Comparison of ENCODE assay signal across 10 cellular contexts in genomic region chr17:31320791-31321190, GRCh38. TPM values are rescaled to one million over a fixed set of nuclear protein-coding genes. Genes with fewer than 3 reads are reported as not detected.
DNase-seq lines count a peak whose midpoint lies in the region; ATAC-seq, FAIRE-seq and TF ChIP-seq lines count a peak whose summit lies in the region.
"Had no signal": no experiment of that assay in that cellular context is flagged by ENCODE, and none has a peak within 500 bp of the region (broad histone marks: within the 10 kb centered on the region; RNA-seq: fewer than 3 reads in every experiment).

No MANE protein-coding gene starts in this region.

- no peak for FAIRE-seq in frontal cortex (lab: Jason Lieb, UNC)

- H3K27me3 ChIP-seq in psoas muscle (ENCODE audit: insufficient read depth in 3 of 3, low read length in 2 of 3) (no peaks in the 10 kb centered on the region), MG63 (no peaks in the 10 kb centered on the region)

- H3K9me3 ChIP-seq in psoas muscle (no peaks in the 10 kb centered on the region), MG63 (no peaks in the 10 kb centered on the region)

- H3K36me3 ChIP-seq in psoas muscle (ENCODE audit: insufficient read depth in 1 of 2, low read depth in 1 of 2) (peaks cover 0 to 2% of the 10 kb centered on the region in 2 donors), MG63 (peaks cover 2% of the 10 kb centered on the region; the same call in 1 of the 2 replicates)

- TF ChIP-seq CTCF in psoas muscle (IDR thresholded peaks at IDR 0.05), result no peak

- H3K4me3 ChIP-seq in GM08714 (ENCODE audit: low read length) (peak overlapping the region; percentile 54; the same call in 1 of the 2 replicates), psoas muscle (peak overlapping the region; percentile 24), MG63 (no peak overlapping the region)

- intact Hi-C loops in psoas muscle (cut with DNase I), result no loop called here

- ATAC-seq in psoas muscle, result no peak

- DNase-seq in NCI-H526 treated with DMSO at 0.1 percent for 48 hours (lab: John Stamatoyannopoulos, UW), result peak; percentile 57
- no peak for DNase-seq in psoas muscle
- no peak for DNase-seq in frontal cortex (ENCODE audit: low spot score in 2 of 2)
- DNase-seq in MG63, result no peak
- no peak for DNase-seq in NCI-H1092 (lab: John Stamatoyannopoulos, UW)
- DNase-seq in NCI-H510A (lab: John Stamatoyannopoulos, UW), result no peak

- H3K27ac ChIP-seq in cingulate gyrus (ENCODE audit: low read depth, low read length) (peak overlapping the region; percentile 82), psoas muscle (no peak overlapping the region)

- 72 to 81% (median 80%) methylated on average over 1 of the region's 1 CpG for WGBS in psoas muscle, 3 donors

- no peaks in the 10 kb centered on the region for H3K4me1 ChIP-seq in psoas muscle

RNA-seq across cellular contexts. Expression of gene EVI2A, which starts 0.6 kb away (rescaled TPM):
- total RNA-seq in psoas muscle, result 1 to 10 TPM in 2 of 4 donors, under 1 TPM in 2; 0.50 to 1.7 (median 1.2) TPM
- polyA plus RNA-seq in psoas muscle, result under 1 TPM; 0.34 to 0.85 (median 0.47) TPM
- total RNA-seq in frontal cortex, result 2.4 TPM
- total RNA-seq in MG63 (2014; rRNA removed; shearing (Covaris generic); ENCODE audit: low replicate concordance), result 0.39 and 0.66 TPM in 2 replicates
- total RNA-seq: epithelial cell of proximal tubule had no signal

RNA-seq across cellular contexts. Expression of gene EVI2B, which starts 6.9 kb away (rescaled TPM):
- total RNA-seq in psoas muscle (1 to 10 TPM in 3 of 4 donors, under 1 TPM in 1; 0.85 to 2.9 (median 1.8) TPM), frontal cortex (not detected)
- 1 to 10 TPM in 1 of 3 donors, under 1 TPM in 2; 0.51 to 1.2 (median 0.53) TPM for polyA plus RNA-seq in psoas muscle
- not detected in 2 replicates for total RNA-seq in MG63 (2014; rRNA removed; shearing (Covaris generic); ENCODE audit: low replicate concordance)
- total RNA-seq: epithelial cell of proximal tubule had no signal

RNA-seq across cellular contexts. Expression of gene OMG, which starts 23.8 kb away (rescaled TPM):
- not detected for total RNA-seq in psoas muscle
- polyA plus RNA-seq in psoas muscle, result under 1 TPM in 2 of 3 donors, not detected in 1; 0.03 to 0.10 TPM
- total RNA-seq in frontal cortex, result 6.1 TPM
- not detected in 2 replicates for total RNA-seq in MG63 (2014; rRNA removed; shearing (Covaris generic); ENCODE audit: low replicate concordance)
- total RNA-seq: epithelial cell of proximal tubule, skeletal muscle tissue had no signal
